In the genomic region with DNA sequence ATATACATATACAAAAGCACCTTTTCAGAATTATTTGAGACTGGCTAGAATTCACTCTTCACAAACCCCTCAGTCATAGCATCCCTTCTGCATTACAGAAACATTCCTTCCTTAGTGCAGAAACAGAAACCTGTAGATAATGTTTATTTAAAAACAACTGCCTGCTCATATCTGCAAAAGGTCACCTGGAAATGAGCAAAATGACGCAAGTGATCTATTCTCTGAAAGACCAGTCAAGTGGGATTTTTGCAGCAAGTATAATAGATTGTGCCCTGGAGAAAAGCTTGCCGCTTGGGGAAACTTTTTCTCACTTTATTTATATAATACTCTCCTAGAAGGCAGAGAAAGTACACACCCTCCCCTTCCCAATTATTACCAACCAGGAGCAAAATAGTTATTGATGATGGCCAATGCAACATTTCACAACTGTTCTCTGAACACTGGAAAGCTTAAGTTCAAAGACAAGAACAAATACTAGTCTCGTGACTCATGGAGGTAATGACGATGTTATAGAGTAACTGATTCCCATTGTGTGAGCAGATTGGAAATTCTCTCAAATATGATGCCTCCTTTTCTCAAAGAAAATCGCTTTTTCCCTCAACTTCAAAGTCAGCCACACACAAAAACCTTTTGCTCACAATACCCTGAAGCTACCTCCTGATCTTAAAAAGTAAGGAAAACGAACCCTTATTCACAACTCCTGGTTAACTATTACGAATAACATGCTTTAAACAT, we compare ENCODE assay signal across 13 cellular contexts. TPM values are rescaled to one million over a fixed set of nuclear protein-coding genes. Genes with fewer than 3 reads are reported as not detected.
DNase-seq lines count a peak whose midpoint lies in the region; ATAC-seq, FAIRE-seq and TF ChIP-seq lines count a peak whose summit lies in the region.
"Had no signal": no experiment of that assay in that cellular context is flagged by ENCODE, and none has a peak within 500 bp of the region (broad histone marks: within the 10 kb centered on the region; RNA-seq: fewer than 3 reads in every experiment).

No MANE protein-coding gene starts in this region.

- DNase-seq in heart right ventricle (no peak), Right ventricle myocardium superior (no peak), kidney tubule cell (ENCODE audit: low spot score) (peak; percentile 74), urothelium cell line (ENCODE audit: low spot score) (peak; percentile 3), CD1c-positive myeloid dendritic cell (ENCODE audit: extremely low spot score) (no peak), gastrocnemius medialis (no peak)
- DNase-seq in NK-92 treated with Interleukin-12 subunit alpha and Interleukin-12 subunit beta, amount 100 ng/mL, for 24 hours (lab: John Stamatoyannopoulos, UW), result no peak
- DNase-seq: NCI-H1694 treated with DMSO at 0.1 percent for 48 hours; stimulated activated naive CD8-positive, alpha-beta T cell treated with anti-CD3 and anti-CD28 coated beads, Interleukin-15, amount 100 ng/mL, for 72 hours had no signal

- no peak for TF ChIP-seq POLR2A in gastrocnemius medialis (IDR thresholded peaks at IDR 0.05)

- H3K27ac ChIP-seq in heart right ventricle (peak overlapping the region in 7 of 10 donors; percentile 1 to 82 (median 51)), gastrocnemius medialis (no peak overlapping the region)

- intact Hi-C loops in heart right ventricle (cut with DNase I) (loop anchor here in 2 of 10 donors (5.0 to 10.0 kb wide), 2 partner anchors 92 to 94 kb away; no protein-coding TSS in a partner anchor), Right ventricle myocardium superior (cut with DNase I) (no loop called here), gastrocnemius medialis (cut with DNase I; ENCODE audit: low total_unique reads) (no loop called here)

- H3K36me3 Mint-ChIP-seq in brain, result peaks cover 32% of the 10 kb centered on the region
- H3K36me3 Mint-ChIP-seq: CD14-positive monocyte had no signal

- H3K27ac Mint-ChIP-seq in brain, result peak overlapping the region; percentile 75 to 96 (median 91)
- H3K27ac Mint-ChIP-seq: activated T-helper 17 cell treated with anti-CD3 and anti-CD28 coated beads, Interleukin-2, amount 50 U/mL, for 72 hours; stimulated activated naive CD8-positive, alpha-beta T cell treated with anti-CD3 and anti-CD28 coated beads, Interleukin-15, amount 100 ng/mL, for 72 hours had no signal

- 41 to 45% methylated on average over 7 of the region's 7 CpGs for WGBS in heart right ventricle, 2 donors

- no peak for TF ChIP-seq CTCF in heart right ventricle (IDR thresholded peaks at IDR 0.05)
- no peak for TF ChIP-seq CTCF in brain (conservative IDR thresholded peaks at IDR 0.05)
- TF ChIP-seq CTCF in gastrocnemius medialis (IDR thresholded peaks at IDR 0.05 in 4 of 5, conservative IDR thresholded peaks at IDR 0.05 in 1 of 5), result no peak

- H3K27me3 ChIP-seq in heart right ventricle (no peaks in the 10 kb centered on the region), gastrocnemius medialis (no peaks in the 10 kb centered on the region)
- H3K27me3 ChIP-seq: gastroesophageal sphincter had no signal

- peaks cover under 1 to 11% (median 7%) of the 10 kb centered on the region in 5 experiments for H3K9me3 Mint-ChIP-seq in brain

- H3K4me1 ChIP-seq in heart right ventricle, result peaks cover 0 to 31% (median 5%) of the 10 kb centered on the region in 9 donors
- no peaks in the 10 kb centered on the region for H3K4me1 ChIP-seq in gastrocnemius medialis

- H3K4me3 ChIP-seq in heart right ventricle (peak overlapping the region in 2 of 10 donors; percentile 13 to 22), gastrocnemius medialis (no peak overlapping the region)
- H3K4me3 ChIP-seq: gastroesophageal sphincter had no signal

- in situ Hi-C loops in gastrocnemius medialis (cut with MboI; ENCODE audit: low sequenced_read_pairs in 4 of 4), result no loop called here

- FAIRE-seq in urothelium cell line (lab: Jason Lieb, UNC), result no peak

- peaks cover 0 to 19% (median 0%) of the 10 kb centered on the region in 11 donors for H3K9me3 ChIP-seq in heart right ventricle
- no peaks in the 10 kb centered on the region for H3K9me3 ChIP-seq in gastrocnemius medialis
- H3K9me3 ChIP-seq: gastroesophageal sphincter had no signal

- ATAC-seq in heart right ventricle (peak in 2 of 8 donors; percentile 29 to 47), Right ventricle myocardium superior (ENCODE audit: poor library complexity) (no peak), gastrocnemius medialis (no peak)
- ATAC-seq: activated T-helper 17 cell treated with anti-CD3 and anti-CD28 coated beads, Interleukin-2, amount 50 U/mL, for 72 hours; gastroesophageal sphincter; stimulated activated naive CD8-positive, alpha-beta T cell treated with anti-CD3 and anti-CD28 coated beads, Interleukin-15, amount 100 ng/mL, for 72 hours had no signal

- H3K4me1 Mint-ChIP-seq in brain, result peaks cover 66% of the 10 kb centered on the region
- H3K4me1 Mint-ChIP-seq: activated T-helper 17 cell treated with anti-CD3 and anti-CD28 coated beads, Interleukin-2, amount 50 U/mL, for 72 hours; CD14-positive monocyte; stimulated activated naive CD8-positive, alpha-beta T cell treated with anti-CD3 and anti-CD28 coated beads, Interleukin-15, amount 100 ng/mL, for 72 hours had no signal

- H3K36me3 ChIP-seq in heart right ventricle (no peaks in the 10 kb centered on the region), gastrocnemius medialis (no peaks in the 10 kb centered on the region)
- H3K36me3 ChIP-seq: gastroesophageal sphincter had no signal

- peaks cover 3% of the 10 kb centered on the region for H3K27me3 Mint-ChIP-seq in brain
- H3K27me3 Mint-ChIP-seq: activated T-helper 17 cell treated with anti-CD3 and anti-CD28 coated beads, Interleukin-2, amount 50 U/mL, for 72 hours; stimulated activated naive CD8-positive, alpha-beta T cell treated with anti-CD3 and anti-CD28 coated beads, Interleukin-15, amount 100 ng/mL, for 72 hours had no signal

- peak overlapping the region; percentile 71 to 82 (median 79) for H3K4me3 Mint-ChIP-seq in brain
- H3K4me3 Mint-ChIP-seq: activated T-helper 17 cell treated with anti-CD3 and anti-CD28 coated beads, Interleukin-2, amount 50 U/mL, for 72 hours; CD14-positive monocyte; stimulated activated naive CD8-positive, alpha-beta T cell treated with anti-CD3 and anti-CD28 coated beads, Interleukin-15, amount 100 ng/mL, for 72 hours had no signal

RNA-seq across cellular contexts. Expression of a gene that starts 41.2 kb away (rescaled TPM):
- total RNA-seq in heart right ventricle (10 to 100 TPM in 4 of 10 donors, 1 to 10 TPM in 6; 4.5 to 22.6 (median 8.0) TPM), Right ventricle myocardium superior (7.3 TPM), gastrocnemius medialis (1 to 10 TPM in 3 of 4 donors, under 1 TPM in 1; 0.91 to 1.9 (median 1.8) TPM)
- polyA plus RNA-seq in heart right ventricle (1 to 10 TPM; 1.4 to 2.1 TPM), brain (ENCODE audit: insufficient read depth, low read depth, low replicate concordance) (7.4 TPM)

Comparison
In these comparisons a context has a peak if more than half of its experiments do, and no peak if none do; other contexts are left out.
1. DNase-seq: peak in kidney tubule cell (single experiment) and urothelium cell line (single experiment); none in heart right ventricle (0 of 2), Right ventricle myocardium superior (single experiment), CD1c-positive myeloid dendritic cell (single experiment), NK-92 treated with Interleukin-12 subunit alpha and Interleukin-12 subunit beta, amount 100 ng/mL, for 24 hours (single experiment) and gastrocnemius medialis (0 of 2).
2. H3K27ac ChIP-seq: peak in heart right ventricle (7 of 10); none in gastrocnemius medialis (0 of 4).